Comparison of ENCODE assay signal across 1 cellular context in the genomic region with DNA sequence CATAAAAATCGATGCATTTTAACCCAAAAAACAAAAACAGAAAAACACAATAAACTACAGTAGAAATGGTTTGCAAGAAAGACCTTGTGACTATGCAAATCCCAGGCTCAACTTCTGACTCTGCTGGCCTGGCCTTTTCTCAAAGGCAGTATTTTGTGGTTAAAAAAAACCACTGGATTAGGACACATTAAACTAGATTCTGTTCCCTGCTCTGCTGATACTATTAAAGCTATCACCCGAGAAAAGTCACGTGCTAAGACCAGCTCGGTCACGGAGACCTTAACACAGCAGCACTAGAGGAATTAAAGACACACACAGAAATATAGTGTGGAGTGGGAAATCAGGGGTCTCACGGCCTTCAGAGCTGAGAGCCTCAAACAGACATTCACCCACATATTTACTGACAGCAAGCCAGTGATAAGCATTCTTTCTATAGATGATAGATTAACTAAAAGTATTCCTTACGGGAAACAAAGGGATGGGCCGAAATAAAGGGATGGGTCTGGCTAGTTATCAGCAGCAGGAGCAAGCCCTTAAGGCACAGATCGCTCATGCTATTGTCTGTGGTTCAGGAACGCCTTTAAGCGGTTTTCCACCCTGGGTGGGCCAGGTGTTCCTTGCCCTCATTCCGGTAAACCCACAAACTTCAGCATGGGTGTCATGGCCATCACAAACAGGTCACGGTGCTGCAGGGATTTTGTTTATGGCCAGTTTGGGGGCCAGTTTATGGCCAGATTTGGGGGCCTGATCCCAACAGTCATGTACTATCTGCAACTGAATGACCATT.
TF ChIP-seq lines count a peak whose summit lies in the region.

No MANE protein-coding gene starts in this region.

TF ChIP-seq in HCT116, 20 proteins besides CTCF, POLR2A, EP300 and RAD21 (continued from another document):
- no peak for TF ChIP-seq CEBPB (IDR thresholded peaks at IDR 0.05; ENCODE audit: low read depth)
- TF ChIP-seq ZNF274 (IDR thresholded peaks at IDR 0.05; ENCODE audit: low read depth, low read length), result no peak
- TF ChIP-seq, protein P1, sequence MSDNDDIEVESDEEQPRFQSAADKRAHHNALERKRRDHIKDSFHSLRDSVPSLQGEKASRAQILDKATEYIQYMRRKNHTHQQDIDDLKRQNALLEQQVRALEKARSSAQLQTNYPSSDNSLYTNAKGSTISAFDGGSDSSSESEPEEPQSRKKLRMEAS (IDR thresholded peaks at IDR 0.05), result no peak
- TF ChIP-seq CBX3 (IDR thresholded peaks at IDR 0.05; ENCODE audit: low read depth), result no peak
